14 cellular contexts compared by ENCODE assay signal in the genomic region with DNA sequence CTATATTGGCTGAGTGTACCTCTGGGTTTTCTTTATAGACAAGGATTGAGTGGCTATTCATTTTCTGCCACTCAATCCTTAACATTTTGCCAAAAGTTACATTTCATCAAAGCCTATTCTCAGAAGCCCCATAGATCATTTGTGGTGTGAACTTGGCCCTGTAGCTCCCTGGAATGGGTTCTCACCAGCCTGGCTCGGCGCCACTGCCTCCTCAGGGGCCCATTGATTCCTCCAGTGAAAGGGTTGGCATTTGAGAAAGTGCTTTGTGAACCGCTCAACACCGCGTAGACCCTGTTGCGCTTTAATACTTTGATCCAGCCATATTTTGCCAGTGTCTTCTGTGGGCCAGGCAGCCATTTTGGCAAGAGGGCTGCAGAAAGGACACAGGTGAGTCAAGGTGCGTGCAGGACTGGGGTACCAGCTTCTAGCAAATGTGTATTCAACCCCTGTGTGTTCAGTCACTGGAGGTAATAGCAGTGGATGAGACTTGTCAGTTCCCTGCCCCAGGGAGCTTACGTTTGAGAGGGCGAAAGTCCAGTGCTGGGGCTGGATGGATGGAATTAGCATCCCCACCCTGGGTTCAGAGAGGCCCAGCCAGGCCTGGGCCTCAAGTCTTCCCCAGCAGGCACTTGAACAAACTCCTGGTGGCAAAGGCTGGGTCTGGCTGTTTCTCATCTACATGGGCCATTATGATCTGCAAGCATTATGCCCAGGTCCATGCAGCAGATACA. TPM values are rescaled to one million over a fixed set of nuclear protein-coding genes. Genes with fewer than 3 reads are reported as not detected.
DNase-seq lines count a peak whose midpoint lies in the region; ATAC-seq lines count a peak whose summit lies in the region.
"Had no signal": no experiment of that assay in that cellular context is flagged by ENCODE, and none has a peak within 500 bp of the region (broad histone marks: within the 10 kb centered on the region; RNA-seq: fewer than 3 reads in every experiment).

No MANE protein-coding gene starts in this region.

- no peaks in the 10 kb centered on the region for H3K9me3 Mint-ChIP-seq in CD4-positive, CD25-positive, alpha-beta regulatory T cell
- no peaks in the 10 kb centered on the region for H3K9me3 Mint-ChIP-seq in IgD-negative memory B cell
- no peaks in the 10 kb centered on the region for H3K9me3 Mint-ChIP-seq in naive thymus-derived CD8-positive, alpha-beta T cell
- H3K9me3 Mint-ChIP-seq: CD8-positive, alpha-beta T cell; GM23338; mesothelial cell of epicardium had no signal

- H3K4me3 ChIP-seq in CD4-positive, CD25-positive, alpha-beta regulatory T cell (ENCODE audit: low read depth, low read length) = no peak overlapping the region
- H3K4me3 ChIP-seq: GM23338, skin epidermis had no signal

- H3K4me3 Mint-ChIP-seq in CD4-positive, CD25-positive, alpha-beta regulatory T cell = peak overlapping the region in 2 of 4 donors; percentile 70 to 83
- peak overlapping the region in 3 of 4 donors; percentile 69 to 72 (median 70) for H3K4me3 Mint-ChIP-seq in IgD-negative memory B cell
- peak overlapping the region in 4 of 10 donors; percentile 22 to 67 (median 31) for H3K4me3 Mint-ChIP-seq in naive thymus-derived CD8-positive, alpha-beta T cell
- H3K4me3 Mint-ChIP-seq: GM23338, mesothelial cell of epicardium had no signal

- peaks cover 9% of the 10 kb centered on the region for H3K36me3 Mint-ChIP-seq in CD4-positive, CD25-positive, alpha-beta regulatory T cell
- peaks cover 11% of the 10 kb centered on the region for H3K36me3 Mint-ChIP-seq in IgD-negative memory B cell
- H3K36me3 Mint-ChIP-seq in naive thymus-derived CD8-positive, alpha-beta T cell = peaks cover 0 to 53% (median 0%) of the 10 kb centered on the region in 3 donors

- peaks cover 67% of the 10 kb centered on the region for H3K4me1 ChIP-seq in CD4-positive, CD25-positive, alpha-beta regulatory T cell (ENCODE audit: control insufficient read depth, insufficient read depth, low read length, poor library complexity, severe bottlenecking)

- no peaks in the 10 kb centered on the region for H3K9me3 ChIP-seq in CD4-positive, CD25-positive, alpha-beta regulatory T cell (ENCODE audit: control insufficient read depth in 2 of 2, low read length in 2 of 2)

- DNase-seq in CD4-positive, CD25-positive, alpha-beta regulatory T cell = no peak
- DNase-seq in astrocyte of the hippocampus (ENCODE audit: low read depth, low spot score) (peak; percentile 49), left ventricle myocardium superior (no peak), AG08396 (ENCODE audit: low spot score) (no peak), GDM1 (lab: John Stamatoyannopoulos, UW) (no peak)
- DNase-seq in naive thymus-derived CD8-positive, alpha-beta T cell = no peak
- DNase-seq: activated naive CD4-positive, alpha-beta T cell treated with Interleukin-2 at 50 U/mL for 16 hours; CD8-positive, alpha-beta T cell; NCI-H2081 had no signal

- ATAC-seq in CD4-positive, CD25-positive, alpha-beta regulatory T cell (ENCODE audit: low read depth in 2 of 2) = no peak
- ATAC-seq in naive thymus-derived CD8-positive, alpha-beta T cell = no peak
- ATAC-seq in activated CD4-positive, CD25-positive, alpha-beta regulatory T cell treated with anti-CD3 and anti-CD28 coated beads, Interleukin-2, amount 50 U/mL, for 24 hours = no peak
- no peak for ATAC-seq in left ventricle myocardium superior
- ATAC-seq: CD8-positive, alpha-beta T cell; GM23338 had no signal

- peaks cover 23% of the 10 kb centered on the region for H3K36me3 ChIP-seq in CD4-positive, CD25-positive, alpha-beta regulatory T cell (ENCODE audit: control insufficient read depth, insufficient read depth, low read length)

- intact Hi-C loops in left ventricle myocardium superior (cut with micrococcal nuclease) = no loop called here

- no peak overlapping the region for H3K27ac ChIP-seq in CD4-positive, CD25-positive, alpha-beta regulatory T cell (ENCODE audit: insufficient read depth, low read length, poor library complexity, severe bottlenecking)

- H3K27me3 Mint-ChIP-seq in CD4-positive, CD25-positive, alpha-beta regulatory T cell = no peaks in the 10 kb centered on the region
- H3K27me3 Mint-ChIP-seq in IgD-negative memory B cell = no peaks in the 10 kb centered on the region
- no peaks in the 10 kb centered on the region for H3K27me3 Mint-ChIP-seq in naive thymus-derived CD8-positive, alpha-beta T cell

- H3K27me3 ChIP-seq in CD4-positive, CD25-positive, alpha-beta regulatory T cell (ENCODE audit: control insufficient read depth, insufficient read depth, low read length) = no peaks in the 10 kb centered on the region

- peak overlapping the region; percentile 0 to 67 (median 51) for H3K27ac Mint-ChIP-seq in CD4-positive, CD25-positive, alpha-beta regulatory T cell
- peak overlapping the region; percentile 31 to 97 (median 79) for H3K27ac Mint-ChIP-seq in IgD-negative memory B cell
- peak overlapping the region in 7 of 10 donors; percentile 33 to 72 (median 56) for H3K27ac Mint-ChIP-seq in naive thymus-derived CD8-positive, alpha-beta T cell
- H3K27ac Mint-ChIP-seq: CD8-positive, alpha-beta T cell; mesothelial cell of epicardium had no signal

- H3K4me1 Mint-ChIP-seq in CD4-positive, CD25-positive, alpha-beta regulatory T cell = peaks cover 4 to 80% (median 51%) of the 10 kb centered on the region in 4 donors
- peaks cover 39 to 62% (median 53%) of the 10 kb centered on the region in 3 donors for H3K4me1 Mint-ChIP-seq in IgD-negative memory B cell
- peaks cover 20 to 80% (median 56%) of the 10 kb centered on the region in 4 donors for H3K4me1 Mint-ChIP-seq in naive thymus-derived CD8-positive, alpha-beta T cell

- POLR2A ChIA-PET in naive thymus-derived CD8-positive, alpha-beta T cell (lab: Charles Lee) = interaction anchor here (0.7 kb wide), 1 partner anchor 69 kb away, joined by 5 read pairs; no protein-coding TSS in a partner anchor

RNA-seq across cellular contexts. Expression of a gene that starts 3.8 kb away (rescaled TPM):
- total RNA-seq in CD4-positive, CD25-positive, alpha-beta regulatory T cell = 88.1 TPM
- polyA plus RNA-seq in CD4-positive, CD25-positive, alpha-beta regulatory T cell = 10 to 100 TPM; 79.6 to 93.0 (median 87.8) TPM
- polyA plus RNA-seq in IgD-negative memory B cell = 132 TPM
- 10 to 100 TPM; 66.5 to 88.3 TPM for total RNA-seq in naive thymus-derived CD8-positive, alpha-beta T cell
- polyA plus RNA-seq in naive thymus-derived CD8-positive, alpha-beta T cell = 10 to 100 TPM; 65.6 to 69.8 (median 66.1) TPM
- 16.4 TPM for total RNA-seq in left ventricle myocardium superior

RNA-seq across cellular contexts. Expression of a gene that starts 28.0 kb away (rescaled TPM):
- total RNA-seq in CD4-positive, CD25-positive, alpha-beta regulatory T cell = 45.5 TPM
- 10 to 100 TPM in 3 of 4 donors, 1 to 10 TPM in 1; 8.8 to 17.0 (median 12.4) TPM for polyA plus RNA-seq in CD4-positive, CD25-positive, alpha-beta regulatory T cell
- polyA plus RNA-seq in IgD-negative memory B cell = 122 TPM
- total RNA-seq in naive thymus-derived CD8-positive, alpha-beta T cell = 10 to 100 TPM; 20.5 to 25.2 TPM
- polyA plus RNA-seq in naive thymus-derived CD8-positive, alpha-beta T cell = 1 to 10 TPM; 6.5 to 9.8 (median 6.7) TPM
- 0.37 TPM for total RNA-seq in left ventricle myocardium superior

RNA-seq across cellular contexts. Expression of a gene that starts 39.2 kb away (rescaled TPM):
- 305 TPM for total RNA-seq in CD4-positive, CD25-positive, alpha-beta regulatory T cell
- 100 to 1,000 TPM; 109 to 163 (median 131) TPM for polyA plus RNA-seq in CD4-positive, CD25-positive, alpha-beta regulatory T cell
- polyA plus RNA-seq in IgD-negative memory B cell = 88.1 TPM
- 10 to 100 TPM; 57.8 to 60.4 TPM for total RNA-seq in naive thymus-derived CD8-positive, alpha-beta T cell
- polyA plus RNA-seq in naive thymus-derived CD8-positive, alpha-beta T cell = 10 to 100 TPM; 27.4 to 30.8 (median 29.3) TPM
- 72.6 TPM for total RNA-seq in left ventricle myocardium superior

RNA-seq across cellular contexts. Expression of a gene that starts 57.9 kb away (rescaled TPM):
- total RNA-seq in CD4-positive, CD25-positive, alpha-beta regulatory T cell = not detected
- polyA plus RNA-seq in CD4-positive, CD25-positive, alpha-beta regulatory T cell = not detected
- not detected for polyA plus RNA-seq in IgD-negative memory B cell
- not detected for total RNA-seq in naive thymus-derived CD8-positive, alpha-beta T cell
- polyA plus RNA-seq in naive thymus-derived CD8-positive, alpha-beta T cell = not detected
- not detected for total RNA-seq in left ventricle myocardium superior
- total RNA-seq: CD8-positive, alpha-beta T cell; GM23338; mesothelial cell of epicardium had no signal
- polyA plus RNA-seq: GM23338 had no signal

Comparison
In these comparisons a context has a peak if more than half of its experiments do, and no peak if none do; other contexts are left out.
1. RNA of a gene that starts 28.0 kb away (total RNA-seq): 45.5 TPM in CD4-positive, CD25-positive, alpha-beta regulatory T cell (single experiment) and 20.5 to 25.2 TPM in naive thymus-derived CD8-positive, alpha-beta T cell; 0.37 TPM in left ventricle myocardium superior (single experiment); every median in the first group is over 10 times any median in the second.
2. Peak in every context shown above with its lines, with median percentiles within 50 percentile points of each other: H3K27ac Mint-ChIP-seq.